In the genomic region with DNA sequence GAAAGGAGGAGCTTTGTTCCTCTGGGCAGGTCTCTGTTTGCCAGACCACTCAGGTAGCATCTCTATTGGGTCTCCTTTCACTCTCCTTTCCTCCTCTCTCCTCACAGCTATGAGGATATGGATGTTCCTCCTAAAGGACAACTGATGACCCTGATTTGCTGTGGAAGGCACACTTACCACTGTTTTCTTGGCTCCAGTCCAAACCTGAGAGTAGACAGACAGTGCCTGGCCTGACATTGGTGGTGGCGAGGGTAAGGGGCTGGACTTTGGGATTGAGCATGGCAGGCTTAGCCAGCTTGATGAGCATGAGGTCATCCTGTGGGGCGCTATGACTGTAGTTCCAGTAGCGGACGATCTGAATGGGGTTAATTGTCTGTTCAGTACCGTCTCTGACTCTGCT, we compare ENCODE assay signal across 22 cellular contexts.
"Had no signal": no experiment of that assay in that cellular context is flagged by ENCODE, and none has a peak within 500 bp of the region (broad histone marks: within the 10 kb centered on the region; RNA-seq: fewer than 3 reads in every experiment).

No MANE protein-coding gene starts in this region.

- ATAC-seq: esophagus mucosa; gastroesophageal sphincter; heart left ventricle; left lobe of liver; natural killer cell; psoas muscle; right cardiac atrium; stimulated activated effector memory CD8-positive, alpha-beta T cell treated with anti-CD3 and anti-CD28 coated beads, Interleukin-12 subunit alpha, Interleukin-12 subunit beta, amount 100 ng/mL, for 72 hours had no signal

- DNase-seq: effector CD8-positive, alpha-beta T cell; endodermal cell; foreskin fibroblast; heart left ventricle; kidney; natural killer cell; occipital lobe; ovary; posterior cingulate gyrus; psoas muscle; right cardiac atrium; sigmoid colon; stimulated activated CD4-positive, alpha-beta T cell treated with anti-CD3 and anti-CD28 coated beads, Interleukin-2, amount 100 ng/mL, for 24 hours; stimulated activated CD4-positive, alpha-beta T cell treated with anti-CD3 and anti-CD28 coated beads, Interleukin-4, amount 100 ng/mL, for 24 hours; stimulated activated naive CD4-positive, alpha-beta T cell treated with Interleukin-2 at 50 U/mL for 16 hours; stomach; thyroid gland; trophoblast cell had no signal
